Comparison of ENCODE assay signal across 8 cellular contexts in genomic region chr4:153471071-153471690, GRCh38. TPM values are rescaled to one million over a fixed set of nuclear protein-coding genes. Genes with fewer than 3 reads are reported as not detected.
DNase-seq lines count a peak whose midpoint lies in the region; ATAC-seq and TF ChIP-seq lines count a peak whose summit lies in the region.
"Not testable (repeated sequence)": the region's sequence is repeated elsewhere in the genome, so short reads cannot be mapped to it uniquely, and the experiment has no call there.

No MANE protein-coding gene starts in this region.

- not testable (repeated sequence) for H3K27me3 ChIP-seq in CD8-positive, alpha-beta T cell (ENCODE audit: insufficient read depth, low read length); psoas muscle (ENCODE audit: insufficient read depth in 3 of 3, low read length in 2 of 3); transverse colon

- intact Hi-C loops in CD8-positive, alpha-beta T cell (cut with DNase I, micrococcal nuclease), result loop anchor here in 1 of 2 experiments (1.0 to 2.0 kb wide), 3 partner anchors 15 to 103 kb away; no protein-coding TSS in a partner anchor
- intact Hi-C loops in psoas muscle (cut with DNase I); transverse colon (cut with DNase I; ENCODE audit: low total_unique reads): not testable (repeated sequence)

- peak overlapping the region; percentile 96 for H3K27ac Mint-ChIP-seq in CD8-positive, alpha-beta T cell
- H3K27ac Mint-ChIP-seq in T-helper 17 cell, result peak overlapping the region; percentile 95
- H3K27ac Mint-ChIP-seq in activated naive CD8-positive, alpha-beta T cell treated with anti-CD3 and anti-CD28 coated beads, Interleukin-2, amount 10 ng/mL, durations not matched to agents 7 days and 5 days, result peak overlapping the region; percentile 92
- not testable (repeated sequence) for H3K27ac Mint-ChIP-seq in glutamatergic neuron (ENCODE audit: unreplicated experiment)

- TF ChIP-seq CTCF in CD8-positive, alpha-beta T cell (IDR thresholded peaks at IDR 0.05); glutamatergic neuron (IDR thresholded peaks at IDR 0.05; ENCODE audit: partially characterized antibody, unreplicated experiment); psoas muscle (IDR thresholded peaks at IDR 0.05); transverse colon (IDR thresholded peaks at IDR 0.05): not testable (repeated sequence)

- POLR2A ChIA-PET in CD8-positive, alpha-beta T cell (lab: Charles Lee), result interaction anchor here (0.6 to 2.5 kb wide), 5 partner anchors 7 to 130 kb away, joined by 3 to 8 read pairs (median 4); no protein-coding TSS in a partner anchor
- POLR2A ChIA-PET in activated naive CD8-positive, alpha-beta T cell treated with anti-CD3 and anti-CD28 coated beads, Interleukin-2, amount 10 ng/mL, durations not matched to agents 7 days and 5 days (lab: Charles Lee), result interaction anchor here (0.7 to 2.5 kb wide), 4 partner anchors 15 to 46 kb away, joined by 3 to 8 read pairs (median 4); no protein-coding TSS in a partner anchor

- peaks cover 13% of the 10 kb centered on the region for H3K36me3 ChIP-seq in CD8-positive, alpha-beta T cell (ENCODE audit: insufficient read depth, low read length)
- H3K36me3 ChIP-seq in KOPT-K1 (ENCODE audit: insufficient read depth, low read length) (peaks cover 70% of the 10 kb centered on the region), psoas muscle (ENCODE audit: insufficient read depth in 1 of 2, low read depth in 1 of 2) (peaks cover 0 to 26% of the 10 kb centered on the region in 2 donors)
- H3K36me3 ChIP-seq in transverse colon, result not testable (repeated sequence)

- ATAC-seq in CD8-positive, alpha-beta T cell, result peak; percentile 5
- ATAC-seq in T-helper 17 cell, result peak; percentile 14
- not testable (repeated sequence) for ATAC-seq in activated naive CD8-positive, alpha-beta T cell treated with anti-CD3 and anti-CD28 coated beads, Interleukin-2, amount 10 ng/mL, durations not matched to agents 7 days and 5 days (ENCODE audit: low read depth); psoas muscle

- CTCF ChIA-PET in CD8-positive, alpha-beta T cell (lab: Charles Lee), result interaction anchor here (1.0 to 4.3 kb wide), 4 partner anchors 42 to 103 kb away, joined by 3 to 15 read pairs (median 4); no protein-coding TSS in a partner anchor

- peak overlapping the region; percentile 64 for H3K4me3 ChIP-seq in CD8-positive, alpha-beta T cell (ENCODE audit: low read depth, low read length)
- H3K4me3 ChIP-seq in psoas muscle, result peak overlapping the region; percentile 2
- not testable (repeated sequence) for H3K4me3 ChIP-seq in transverse colon

- peaks cover 70% of the 10 kb centered on the region for H3K4me1 Mint-ChIP-seq in CD8-positive, alpha-beta T cell (ENCODE audit: low read depth)
- H3K4me1 Mint-ChIP-seq in T-helper 17 cell (peaks cover 57% of the 10 kb centered on the region), glutamatergic neuron (ENCODE audit: low read depth, unreplicated experiment) (peaks cover 14% of the 10 kb centered on the region)
- H3K4me1 Mint-ChIP-seq in activated naive CD8-positive, alpha-beta T cell treated with anti-CD3 and anti-CD28 coated beads, Interleukin-2, amount 10 ng/mL, durations not matched to agents 7 days and 5 days, result peaks cover 54% of the 10 kb centered on the region

- not testable (repeated sequence) for H3K9me3 ChIP-seq in CD8-positive, alpha-beta T cell (ENCODE audit: low read length); KOPT-K1 (ENCODE audit: insufficient read depth, low read length, poor library complexity, severe bottlenecking); T-helper 17 cell (ENCODE audit: control insufficient read depth, low read length, poor library complexity, severe bottlenecking); psoas muscle; transverse colon

- peaks cover 67% of the 10 kb centered on the region for H3K36me3 Mint-ChIP-seq in CD8-positive, alpha-beta T cell
- peaks cover 14% of the 10 kb centered on the region for H3K36me3 Mint-ChIP-seq in T-helper 17 cell (ENCODE audit: low read depth)
- H3K36me3 Mint-ChIP-seq in activated naive CD8-positive, alpha-beta T cell treated with anti-CD3 and anti-CD28 coated beads, Interleukin-2, amount 10 ng/mL, durations not matched to agents 7 days and 5 days, result peaks cover 52% of the 10 kb centered on the region
- not testable (repeated sequence) for H3K36me3 Mint-ChIP-seq in glutamatergic neuron (ENCODE audit: unreplicated experiment)

- H3K9me3 Mint-ChIP-seq in CD8-positive, alpha-beta T cell; activated naive CD8-positive, alpha-beta T cell treated with anti-CD3 and anti-CD28 coated beads, Interleukin-2, amount 10 ng/mL, durations not matched to agents 7 days and 5 days; glutamatergic neuron (ENCODE audit: unreplicated experiment): not testable (repeated sequence)

- in situ Hi-C loops in transverse colon (cut with MboI; ENCODE audit: low pct_ligation_motif_present in 1 of 4, low pct_unique_long_range_greater_than_20kb in 1 of 4, low sequenced_read_pairs in 3 of 4), result not testable (repeated sequence)

- H3K4me3 Mint-ChIP-seq in CD8-positive, alpha-beta T cell, result peak overlapping the region; percentile 95
- H3K4me3 Mint-ChIP-seq in T-helper 17 cell (peak overlapping the region; percentile 96), glutamatergic neuron (ENCODE audit: unreplicated experiment) (peak overlapping the region; percentile 42)
- H3K4me3 Mint-ChIP-seq in activated naive CD8-positive, alpha-beta T cell treated with anti-CD3 and anti-CD28 coated beads, Interleukin-2, amount 10 ng/mL, durations not matched to agents 7 days and 5 days, result peak overlapping the region; percentile 96

- TF ChIP-seq POLR2A in transverse colon (IDR thresholded peaks at IDR 0.05), result not testable (repeated sequence)

- peak overlapping the region; percentile 76 for H3K27ac ChIP-seq in CD8-positive, alpha-beta T cell (ENCODE audit: low read depth, low read length)
- H3K27ac ChIP-seq in KOPT-K1 (ENCODE audit: low read depth, low read length, poor library complexity, severe bottlenecking), result peak overlapping the region; percentile 44
- peak overlapping the region; percentile 98 for H3K27ac ChIP-seq in psoas muscle
- peak overlapping the region in 3 of 4 donors; percentile 7 to 32 (median 27) for H3K27ac ChIP-seq in transverse colon

- DNase-seq in CD8-positive, alpha-beta T cell, result peak in 1 of 7 experiments; percentile 54
- DNase-seq in T-helper 17 cell; activated naive CD8-positive, alpha-beta T cell treated with anti-CD3 and anti-CD28 coated beads, Interleukin-2, amount 10 ng/mL, durations not matched to agents 7 days and 5 days; glutamatergic neuron; psoas muscle; transverse colon: not testable (repeated sequence)
- DNase-seq in activated T-cell treated with anti-CD3 and anti-CD28 coated beads, Interleukin-2, amount 50 U/mL, for 1 hour, result peak; percentile 43

- H3K4me1 ChIP-seq in CD8-positive, alpha-beta T cell (ENCODE audit: insufficient read depth, low read length), result peaks cover 51% of the 10 kb centered on the region
- H3K4me1 ChIP-seq in psoas muscle (peaks cover 52% of the 10 kb centered on the region), transverse colon (peaks cover 12 to 45% (median 34%) of the 10 kb centered on the region in 4 donors)

- not testable (repeated sequence) for H3K27me3 Mint-ChIP-seq in CD8-positive, alpha-beta T cell (ENCODE audit: low read depth); T-helper 17 cell; activated naive CD8-positive, alpha-beta T cell treated with anti-CD3 and anti-CD28 coated beads, Interleukin-2, amount 10 ng/mL, durations not matched to agents 7 days and 5 days; glutamatergic neuron (ENCODE audit: unreplicated experiment)

- not testable (repeated sequence) for TF ChIP-seq EP300 in transverse colon (IDR thresholded peaks at IDR 0.05; ENCODE audit: low read depth)

- 66 to 83% (median 71%) methylated on average over 9 of the region's 9 CpGs for WGBS in psoas muscle, 3 donors
- 65 to 74% methylated on average over 5 to 9 of the region's 9 CpGs for WGBS in transverse colon (ENCODE audit: low coverage in 1 of 2), 2 donors

RNA-seq across cellular contexts. Expression of gene TMEM131L, which starts 5.0 kb away (rescaled TPM):
- 10 to 100 TPM; 80.8 to 83.1 TPM for total RNA-seq in CD8-positive, alpha-beta T cell
- total RNA-seq in T-helper 17 cell, result 10 to 100 TPM; 83.8 to 92.7 TPM
- 10 to 100 TPM; 51.8 to 57.2 TPM for total RNA-seq in activated naive CD8-positive, alpha-beta T cell treated with anti-CD3 and anti-CD28 coated beads, Interleukin-2, amount 10 ng/mL, durations not matched to agents 7 days and 5 days
- 60.2 TPM for total RNA-seq in glutamatergic neuron (ENCODE audit: unreplicated experiment)
- 10 to 100 TPM in 2 of 4 donors, 1 to 10 TPM in 2; 6.9 to 21.2 (median 11.5) TPM for total RNA-seq in psoas muscle
- 1 to 10 TPM; 2.1 to 6.7 (median 3.3) TPM for polyA plus RNA-seq in psoas muscle
- 10 to 100 TPM in 2 of 4 donors, 1 to 10 TPM in 2; 5.2 to 14.8 (median 8.3) TPM for total RNA-seq in transverse colon

Comparison
In these comparisons a context has a peak if more than half of its experiments do, and no peak if none do; other contexts are left out.
1. H3K27ac ChIP-seq: peak in every context shown above with its lines; median percentile 98 in psoas muscle; 76 in CD8-positive, alpha-beta T cell; 44 in KOPT-K1; 27 in transverse colon.
2. H3K4me3 Mint-ChIP-seq: peak in every context shown above with its lines; median percentile 96 in T-helper 17 cell; 96 in activated naive CD8-positive, alpha-beta T cell treated with anti-CD3 and anti-CD28 coated beads, Interleukin-2, amount 10 ng/mL, durations not matched to agents 7 days and 5 days; 95 in CD8-positive, alpha-beta T cell; 42 in glutamatergic neuron.